In genomic region chr12:123849517-123849916, GRCh38 we compare ENCODE assay signal across 26 cellular contexts.
DNase-seq lines count a peak whose midpoint lies in the region; ATAC-seq, FAIRE-seq and TF ChIP-seq lines count a peak whose summit lies in the region.
"Had no signal": no experiment of that assay in that cellular context is flagged by ENCODE, and none has a peak within 500 bp of the region (broad histone marks: within the 10 kb centered on the region; RNA-seq: fewer than 3 reads in every experiment).

No MANE protein-coding gene starts in this region.

- H3K27me3 ChIP-seq in SK-N-SH (ENCODE audit: insufficient read depth): no peaks in the 10 kb centered on the region; the same call in 1 of the 2 replicates
- H3K27me3 ChIP-seq in trophoblast cell (ENCODE audit: insufficient read depth, low read length): no peaks in the 10 kb centered on the region
- H3K27me3 ChIP-seq in Caco-2 (replicated peaks; ENCODE audit: control insufficient read depth, insufficient read depth, low read length): no peaks in the 10 kb centered on the region
- H3K27me3 ChIP-seq: BLaER1 treated with 17β-estradiol and CSF1 and Interleukin-3, amounts not matched to agents 10 nM and 100 nM had no signal

- H3K36me3 ChIP-seq in SK-N-SH (replicated peaks in 1 of 2; ENCODE audit: control insufficient read depth in 1 of 2, insufficient read depth in 2 of 2, low read length in 1 of 2) (no peaks in the 10 kb centered on the region), kidney (ENCODE audit: control insufficient read depth in 1 of 2, insufficient read depth in 2 of 2, low read length in 2 of 2) (no peaks in the 10 kb centered on the region), trophoblast cell (ENCODE audit: control insufficient read depth in 1 of 2, insufficient read depth in 2 of 2, low read length in 2 of 2) (peaks cover 0 to 2% of the 10 kb centered on the region in 2 experiments), Caco-2 (ENCODE audit: control insufficient read depth, insufficient read depth, low read length) (no peaks in the 10 kb centered on the region)
- H3K36me3 ChIP-seq: BLaER1 treated with 17β-estradiol and CSF1 and Interleukin-3, amounts not matched to agents 10 nM and 100 nM had no signal

- H4K8ac ChIP-seq in trophoblast cell (ENCODE audit: low read depth, low read length): no peak overlapping the region

- peaks cover 3% of the 10 kb centered on the region for H3K27me3 Mint-ChIP-seq in Caco-2 (ENCODE audit: insufficient read depth, unreplicated experiment)
- H3K27me3 Mint-ChIP-seq: B cell; CD4-positive, alpha-beta T cell had no signal

- no peak overlapping the region for H2BK120ac ChIP-seq in trophoblast cell (ENCODE audit: insufficient read depth, low read length, poor library complexity)

- intact Hi-C loops in kidney (cut with DNase I) (no loop called here), Caco-2 (cut with micrococcal nuclease; ENCODE audit: unreplicated experiment) (no loop called here)

- no peak overlapping the region for H3K4me2 ChIP-seq in SK-N-SH
- H3K4me2 ChIP-seq in trophoblast cell (ENCODE audit: low read length): no peak overlapping the region
- H3K4me2 ChIP-seq: A549; BLaER1 treated with 17β-estradiol and CSF1 and Interleukin-3, amounts not matched to agents 10 nM and 100 nM had no signal

- no peak overlapping the region for H3K27ac ChIP-seq in SK-N-SH (ENCODE audit: low read depth in 2 of 2, low read length in 1 of 2)
- H3K27ac ChIP-seq in coronary artery: no peak overlapping the region
- H3K27ac ChIP-seq in kidney (ENCODE audit: low read depth in 2 of 2, low read length in 2 of 2): no peak overlapping the region
- no peak overlapping the region for H3K27ac ChIP-seq in trophoblast cell (ENCODE audit: low read depth, low read length)
- H3K27ac ChIP-seq: 22Rv1; A549; BLaER1 treated with 17β-estradiol and CSF1 and Interleukin-3, amounts not matched to agents 10 nM and 100 nM; C4-2B had no signal

- H4K91ac ChIP-seq in trophoblast cell (ENCODE audit: low read depth, low read length): no peak overlapping the region

- no peak for TF ChIP-seq RAD21 in SK-N-SH (IDR thresholded peaks at IDR 0.05; ENCODE audit: low read length)

- H3K9me2 ChIP-seq in SK-N-SH: no peaks in the 10 kb centered on the region

- H3K14ac ChIP-seq in trophoblast cell (ENCODE audit: low read length): no peak overlapping the region

- H3K4me1 ChIP-seq in SK-N-SH (ENCODE audit: control insufficient read depth in 1 of 2, insufficient read depth in 2 of 2, low read depth in 1 of 2, low read length in 1 of 2): no peaks in the 10 kb centered on the region
- no peaks in the 10 kb centered on the region for H3K4me1 ChIP-seq in kidney (ENCODE audit: control insufficient read depth in 1 of 2, insufficient read depth in 1 of 2, low read depth in 1 of 2, low read length in 2 of 2)
- no peaks in the 10 kb centered on the region for H3K4me1 ChIP-seq in trophoblast cell (ENCODE audit: control insufficient read depth in 1 of 2, insufficient read depth in 2 of 2, low read length in 2 of 2)
- no peaks in the 10 kb centered on the region for H3K4me1 ChIP-seq in Caco-2
- H3K4me1 ChIP-seq: A549; BLaER1 treated with 17β-estradiol and CSF1 and Interleukin-3, amounts not matched to agents 10 nM and 100 nM had no signal

- H3K9me3 Mint-ChIP-seq in Caco-2 (ENCODE audit: unreplicated experiment): peaks cover 17% of the 10 kb centered on the region
- H3K9me3 Mint-ChIP-seq: CD4-positive, alpha-beta T cell; CD8-positive, alpha-beta T cell had no signal

- no peak overlapping the region for H3K27ac Mint-ChIP-seq in Caco-2 (ENCODE audit: unreplicated experiment)
- H3K27ac Mint-ChIP-seq: B cell; CD4-positive, alpha-beta T cell; CD8-positive, alpha-beta T cell had no signal

- H4K20me1 ChIP-seq in SK-N-SH (ENCODE audit: insufficient read depth): no peaks in the 10 kb centered on the region
- H4K20me1 ChIP-seq: BLaER1 treated with 17β-estradiol and CSF1 and Interleukin-3, amounts not matched to agents 10 nM and 100 nM had no signal

- H3K79me1 ChIP-seq in trophoblast cell (ENCODE audit: low read length): no peaks in the 10 kb centered on the region

- no peak overlapping the region for H2BK5ac ChIP-seq in trophoblast cell (ENCODE audit: low read depth, low read length, poor library complexity)

- POLR2A ChIA-PET in SK-N-SH (lab: Yijun Ruan, JAX) (no interaction called here), Caco-2 (lab: Charles Lee) (no interaction called here)

- H2BK12ac ChIP-seq in trophoblast cell (ENCODE audit: low read length): no peak overlapping the region

- DNase-seq in SK-N-SH (no peak), coronary artery (ENCODE audit: low spot score) (peak; percentile 11), kidney (peak; percentile 12), trophoblast cell (no peak), glomerular visceral epithelial cell (ENCODE audit: extremely low spot score) (no peak), NCI-H1417 treated with DMSO at 0.1 percent for 48 hours (lab: John Stamatoyannopoulos, UW) (no peak), Caco-2 (no peak)
- DNase-seq: AML-193; CD4-positive, alpha-beta T cell; CD8-positive, alpha-beta T cell; DMS 273 treated with DMSO at 0.1 percent for 48 hours; DMS153; DMS53; DMS79; DND-41; EL; GDM1 had no signal

- BruUV-seq in Caco-2 (replicated peaks; lab: Mats Ljungman, UMichigan): no TSS peak

- no peak for FAIRE-seq in kidney (lab: Jason Lieb, UNC)
- FAIRE-seq: A549, GM12878, GM12892, GM18507 had no signal

- H2AK5ac ChIP-seq in trophoblast cell (ENCODE audit: low read length): no peak overlapping the region

- H3K4me3 ChIP-seq in SK-N-SH (ENCODE audit: low read depth in 2 of 2, low read length in 1 of 2): no peak overlapping the region
- no peak overlapping the region for H3K4me3 ChIP-seq in coronary artery
- no peak overlapping the region for H3K4me3 ChIP-seq in kidney (ENCODE audit: low read length in 2 of 2)
- no peak overlapping the region for H3K4me3 ChIP-seq in trophoblast cell (ENCODE audit: low read depth, low read length)
- no peak overlapping the region for H3K4me3 ChIP-seq in Caco-2 (ENCODE audit: low read depth, low read length)
- H3K4me3 ChIP-seq: A549; BLaER1 treated with 17β-estradiol and CSF1 and Interleukin-3, amounts not matched to agents 10 nM and 100 nM; GM12878 had no signal

- H3F3A ChIP-seq in SK-N-SH (replicated peaks; ENCODE audit: insufficient read depth): no peaks in the 10 kb centered on the region

- CTCF ChIA-PET in SK-N-SH (lab: Yijun Ruan, JAX) (no interaction called here), Caco-2 (lab: Charles Lee) (no interaction called here)

- TF ChIP-seq EP300 in SK-N-SH (IDR thresholded peaks at IDR 0.05; ENCODE audit: borderline replicate concordance in 1 of 2, low read depth in 1 of 2, low read length in 1 of 2): no peak

- H3K4me1 Mint-ChIP-seq in Caco-2 (ENCODE audit: low read depth, unreplicated experiment): no peaks in the 10 kb centered on the region
- H3K4me1 Mint-ChIP-seq: B cell had no signal

- TF ChIP-seq CTCF in SK-N-SH (IDR thresholded peaks at IDR 0.05): no peak
- no peak for TF ChIP-seq CTCF in coronary artery (IDR thresholded peaks at IDR 0.05)
- no peak for TF ChIP-seq CTCF in kidney (IDR thresholded peaks at IDR 0.05; ENCODE audit: borderline replicate concordance, extremely low read depth, insufficient read depth)
- TF ChIP-seq CTCF in Caco-2 (IDR thresholded peaks at IDR 0.05; ENCODE audit: insufficient read depth in 1 of 2, low read depth in 1 of 2, low read length in 1 of 2, severe bottlenecking in 1 of 2, unreplicated experiment in 1 of 2): no peak

- H3K9me3 ChIP-seq in SK-N-SH: no peaks in the 10 kb centered on the region
- H3K9me3 ChIP-seq in kidney (ENCODE audit: control insufficient read depth in 1 of 2, low read length in 2 of 2): no peaks in the 10 kb centered on the region
- peaks cover 5% of the 10 kb centered on the region for H3K9me3 ChIP-seq in trophoblast cell (ENCODE audit: insufficient read depth, low read depth, low read length)
- no peaks in the 10 kb centered on the region for H3K9me3 ChIP-seq in Caco-2
- H3K9me3 ChIP-seq: A549; BLaER1 treated with 17β-estradiol and CSF1 and Interleukin-3, amounts not matched to agents 10 nM and 100 nM had no signal

- H3K23ac ChIP-seq in trophoblast cell (ENCODE audit: low read length): no peak overlapping the region

- no peak overlapping the region for H3K18ac ChIP-seq in trophoblast cell (ENCODE audit: low read length)

- H2AFZ ChIP-seq in SK-N-SH (ENCODE audit: low read depth) (no peak overlapping the region), trophoblast cell (ENCODE audit: insufficient read depth, low read length, poor library complexity) (no peak overlapping the region)

- no peak overlapping the region for H4K12ac ChIP-seq in trophoblast cell (ENCODE audit: low read depth, low read length)

- no peak overlapping the region for H3K4me3 Mint-ChIP-seq in Caco-2 (ENCODE audit: unreplicated experiment)
- H3K4me3 Mint-ChIP-seq: B cell; CD4-positive, alpha-beta T cell; CD8-positive, alpha-beta T cell had no signal

- ATAC-seq in SK-N-SH treated with all-trans-retinoic acid at 6 μM for 48 hours: no peak
- ATAC-seq: A549; CD8-positive, alpha-beta T cell; GM12878 had no signal

- WGBS in SK-N-SH (ENCODE audit: low lambda C conversion rate): 22% methylated on average over 3 of the region's 3 CpGs
- no CpG with 5 or more reads among the region's 3 CpGs for WGBS in trophoblast cell (ENCODE audit: extremely low coverage, insufficient coverage, insufficient read length)

- no peak overlapping the region for H3K4ac ChIP-seq in trophoblast cell (ENCODE audit: low read depth, low read length)

- H3K9ac ChIP-seq in SK-N-SH (no peak overlapping the region), kidney (ENCODE audit: low read length in 2 of 2) (no peak overlapping the region), trophoblast cell (ENCODE audit: low read length) (peak overlapping the region; percentile 19)
- H3K9ac ChIP-seq: BLaER1 treated with 17β-estradiol and CSF1 and Interleukin-3, amounts not matched to agents 10 nM and 100 nM had no signal

- no peaks in the 10 kb centered on the region for H3K79me2 ChIP-seq in SK-N-SH (ENCODE audit: insufficient read depth)
- no peaks in the 10 kb centered on the region for H3K79me2 ChIP-seq in trophoblast cell (ENCODE audit: control insufficient read depth, insufficient read depth, low read length, poor library complexity)

- H3K36me3 Mint-ChIP-seq in Caco-2 (ENCODE audit: insufficient read depth, unreplicated experiment): no peaks in the 10 kb centered on the region
- H3K36me3 Mint-ChIP-seq: CD8-positive, alpha-beta T cell had no signal

TF ChIP-seq in SK-N-SH treated with all-trans-retinoic acid at 6 μM for 48 hours, 23 proteins besides CTCF, POLR2A, EP300 and RAD21:
- TF ChIP-seq ESRRG (CRISPR knock-in tag; IDR thresholded peaks at IDR 0.05) (no peak), ZFP3 (CRISPR knock-in tag; IDR thresholded peaks at IDR 0.05) (peak; percentile 88)

TF ChIP-seq in SK-N-SH, 30 proteins besides CTCF, POLR2A, EP300 and RAD21 (continues in another document):
- TF ChIP-seq EZH2phosphoT487 (IDR thresholded peaks at IDR 0.05; ENCODE audit: borderline replicate concordance, low read depth): no peak
- TF ChIP-seq MXI1 (IDR thresholded peaks at IDR 0.05; ENCODE audit: low read depth, low read length): no peak
- no peak for TF ChIP-seq NRF1 (IDR thresholded peaks at IDR 0.05; ENCODE audit: low read depth, low read length)

Comparison
In these comparisons a context has a peak if more than half of its experiments do, and no peak if none do; other contexts are left out.
1. DNase-seq: peak in coronary artery (single experiment) and kidney (single experiment); none in SK-N-SH (single experiment), trophoblast cell (0 of 2), glomerular visceral epithelial cell (single experiment), NCI-H1417 treated with DMSO at 0.1 percent for 48 hours (single experiment) and Caco-2 (0 of 2).